In the genomic region with DNA sequence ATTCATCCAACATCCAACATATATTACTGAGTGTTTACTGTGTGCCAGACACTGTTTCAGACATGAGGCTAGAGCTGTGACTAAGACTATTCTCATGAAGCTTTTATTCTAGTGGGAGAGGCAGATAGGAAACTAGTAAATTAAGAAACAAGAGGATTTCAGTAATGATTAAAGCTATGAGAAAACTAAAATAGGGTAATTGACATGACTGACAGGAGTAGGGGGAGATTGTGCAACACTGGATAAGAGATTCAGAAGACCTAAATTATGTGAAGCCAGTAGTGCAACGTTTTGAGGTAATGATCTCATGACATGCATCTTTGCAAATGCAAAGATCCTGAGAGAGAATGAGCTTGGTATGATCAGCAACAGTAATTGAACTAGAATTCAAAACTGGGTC, we compare ENCODE assay signal across 25 cellular contexts. TPM values are rescaled to one million over a fixed set of nuclear protein-coding genes. Genes with fewer than 3 reads are reported as not detected.
A peak's percentile ranks its signal among the peaks of the same experiment; 100 is the strongest.
DNase-seq lines count a peak whose midpoint lies in the region; ATAC-seq, FAIRE-seq and TF ChIP-seq lines count a peak whose summit lies in the region.
"Had no signal": no experiment of that assay in that cellular context is flagged by ENCODE, and none has a peak within 500 bp of the region (broad histone marks: within the 10 kb centered on the region; RNA-seq: fewer than 3 reads in every experiment).

No MANE protein-coding gene starts in this region.

- H3K36me3 ChIP-seq in A673 (ENCODE audit: insufficient read depth, low read length, poor library complexity, severe bottlenecking), result no peaks in the 10 kb centered on the region
- H3K36me3 ChIP-seq: BE2C; BLaER1 treated with 17β-estradiol and CSF1 and Interleukin-3, amounts not matched to agents 10 nM and 100 nM had no signal

- no peak for TF ChIP-seq POLR2A in A549 (IDR thresholded peaks at IDR 0.05; ENCODE audit: low read length)

- H3K4me3 Mint-ChIP-seq in activated CD4-positive, alpha-beta memory T cell treated with anti-CD3 and anti-CD28 coated beads, Interleukin-2, amount 10 ng/mL, durations not matched to agents 7 days and 5 days, result no peak overlapping the region
- H3K4me3 Mint-ChIP-seq: CD14-positive monocyte; CD4-positive, alpha-beta T cell; CD8-positive, alpha-beta memory T cell; GM23338; H9 had no signal

- POLR2A ChIA-PET in A549 (lab: Yijun Ruan, JAX), result no interaction called here
- POLR2A ChIA-PET in A673 (lab: Charles Lee; ENCODE audit: low non-redundant PET), result interaction anchor here (0.6 kb wide), 1 partner anchor 83 kb away, joined by 3 read pairs; no protein-coding TSS in a partner anchor
- POLR2A ChIA-PET in activated CD4-positive, alpha-beta memory T cell treated with anti-CD3 and anti-CD28 coated beads, Interleukin-2, amount 10 ng/mL, durations not matched to agents 7 days and 5 days (lab: Charles Lee), result no interaction called here

- H3K4me2 ChIP-seq in A549, result no peak overlapping the region
- H3K4me2 ChIP-seq: BLaER1 treated with 17β-estradiol and CSF1 and Interleukin-3, amounts not matched to agents 10 nM and 100 nM; GM23338 had no signal

- H3K4me1 ChIP-seq in A549 (no peaks in the 10 kb centered on the region), A673 (ENCODE audit: insufficient read depth, low read length, poor library complexity, severe bottlenecking) (no peaks in the 10 kb centered on the region)
- H3K4me1 ChIP-seq: BE2C had no signal

- no peaks in the 10 kb centered on the region for H3K4me1 Mint-ChIP-seq in activated CD4-positive, alpha-beta memory T cell treated with anti-CD3 and anti-CD28 coated beads, Interleukin-2, amount 10 ng/mL, durations not matched to agents 7 days and 5 days
- H3K4me1 Mint-ChIP-seq: CD8-positive, alpha-beta memory T cell; GM23338; H9 had no signal

- H3K9me3 ChIP-seq in A549 (no peaks in the 10 kb centered on the region; the same call in 2 of the 3 replicates), A673 (ENCODE audit: low read depth, low read length, poor library complexity, severe bottlenecking) (no peaks in the 10 kb centered on the region)
- H3K9me3 ChIP-seq: BE2C had no signal

- no peak overlapping the region for H3K27ac Mint-ChIP-seq in activated CD4-positive, alpha-beta memory T cell treated with anti-CD3 and anti-CD28 coated beads, Interleukin-2, amount 10 ng/mL, durations not matched to agents 7 days and 5 days
- H3K27ac Mint-ChIP-seq: CD14-positive monocyte; CD4-positive, alpha-beta T cell; GM23338; H9 had no signal

- ATAC-seq in A549 (no peak), HG03196 (IDR thresholded peaks at IDR 0.05; ENCODE audit: unreplicated experiment) (no peak), SK-N-SH treated with all-trans-retinoic acid at 6 μM for 48 hours (no peak)
- ATAC-seq: GM23338, HCT116 had no signal

- CTCF ChIA-PET in A549 (lab: Yijun Ruan, JAX), result interaction anchor here (0.9 to 1.9 kb wide), 3 partner anchors 10 to 42 kb away, joined by 3 to 8 read pairs (median 4); no protein-coding TSS in a partner anchor
- CTCF ChIA-PET in A673 (lab: Charles Lee), result no interaction called here
- CTCF ChIA-PET in activated CD4-positive, alpha-beta memory T cell treated with anti-CD3 and anti-CD28 coated beads, Interleukin-2, amount 10 ng/mL, durations not matched to agents 7 days and 5 days (lab: Charles Lee), result no interaction called here

- H3K36me3 Mint-ChIP-seq in activated CD4-positive, alpha-beta memory T cell treated with anti-CD3 and anti-CD28 coated beads, Interleukin-2, amount 10 ng/mL, durations not matched to agents 7 days and 5 days (ENCODE audit: low read depth), result no peaks in the 10 kb centered on the region
- H3K36me3 Mint-ChIP-seq: CD14-positive monocyte had no signal

- H3K4me3 ChIP-seq in A549, result no peak overlapping the region
- no peak overlapping the region for H3K4me3 ChIP-seq in A673 (ENCODE audit: low read depth, low read length, poor library complexity, severe bottlenecking)
- H3K4me3 ChIP-seq: BLaER1 treated with 17β-estradiol and CSF1 and Interleukin-3, amounts not matched to agents 10 nM and 100 nM; GM23338 had no signal

- TF ChIP-seq CTCF in A549 (IDR thresholded peaks at IDR 0.05) (no peak), A673 (conservative IDR thresholded peaks at IDR 0.05; ENCODE audit: low read depth, low read length) (no peak)

- no TSS peak for BruUV-seq in A673 (replicated peaks; lab: Mats Ljungman, UMichigan)

- H3K27ac ChIP-seq in A549 (no peak overlapping the region), A673 (ENCODE audit: low read depth, low read length, poor library complexity, severe bottlenecking) (no peak overlapping the region)
- H3K27ac ChIP-seq: BLaER1 treated with 17β-estradiol and CSF1 and Interleukin-3, amounts not matched to agents 10 nM and 100 nM had no signal

- TF ChIP-seq EP300 in A549 (IDR thresholded peaks at IDR 0.05), result no peak
- no peak for TF ChIP-seq EP300 in Ishikawa (IDR thresholded peaks at IDR 0.05; ENCODE audit: borderline replicate concordance)

- no peaks in the 10 kb centered on the region for H3K27me3 ChIP-seq in A673 (replicated peaks; ENCODE audit: insufficient read depth, low read depth, low read length, poor library complexity)
- H3K27me3 ChIP-seq: BE2C; BLaER1 treated with 17β-estradiol and CSF1 and Interleukin-3, amounts not matched to agents 10 nM and 100 nM had no signal

- 35% methylated on average over 1 of the region's 1 CpG for WGBS in A549 (ENCODE audit: missing lambda C conversion rate)

- FAIRE-seq in A549 (lab: Jason Lieb, UNC), result no peak
- FAIRE-seq: GM12891, GM18507 had no signal

- TF ChIP-seq RAD21 in A549 (conservative IDR thresholded peaks at IDR 0.05 in 1 of 2, IDR thresholded peaks at IDR 0.05 in 1 of 2), result no peak
- no peak for TF ChIP-seq RAD21 in Ishikawa (IDR thresholded peaks at IDR 0.05; ENCODE audit: low read depth)

- intact Hi-C loops in A673 (cut with micrococcal nuclease; ENCODE audit: unreplicated experiment), result no loop called here

- peaks cover 10% of the 10 kb centered on the region for H3K9me3 Mint-ChIP-seq in activated CD4-positive, alpha-beta memory T cell treated with anti-CD3 and anti-CD28 coated beads, Interleukin-2, amount 10 ng/mL, durations not matched to agents 7 days and 5 days
- H3K9me3 Mint-ChIP-seq: CD4-positive, alpha-beta T cell had no signal

- no peaks in the 10 kb centered on the region for H3K27me3 Mint-ChIP-seq in activated CD4-positive, alpha-beta memory T cell treated with anti-CD3 and anti-CD28 coated beads, Interleukin-2, amount 10 ng/mL, durations not matched to agents 7 days and 5 days
- H3K27me3 Mint-ChIP-seq: CD4-positive, alpha-beta T cell; CD8-positive, alpha-beta memory T cell had no signal

- DNase-seq in A549 (ENCODE audit: low read depth in 1 of 2, low spot score in 1 of 2) (no peak), A673 (ENCODE audit: low spot score) (peak; percentile 63), amniotic epithelial cell (ENCODE audit: low read depth) (peak; percentile 17), NOMO-1 (lab: John Stamatoyannopoulos, UW; ENCODE audit: unreplicated experiment in 2 of 2) (no peak)
- DNase-seq in activated CD4-positive, alpha-beta memory T cell treated with anti-CD3 and anti-CD28 coated beads, Interleukin-2, amount 10 ng/mL, durations not matched to agents 7 days and 5 days, result no peak
- DNase-seq: ACHN; AML-193; BE2C; Calu3; CD4-positive, alpha-beta T cell; CD8-positive, alpha-beta memory T cell; COR-L47; DMS53; DMS79 treated with DMSO at 0.1 percent for 48 hours; GF-D8; H9 had no signal

TF ChIP-seq in A549, 52 proteins besides CTCF, POLR2A, EP300 and RAD21:
- TF ChIP-seq HDAC2 (IDR thresholded peaks at IDR 0.05), result no peak
- TF ChIP-seq CEBPB (IDR thresholded peaks at IDR 0.05), result peak; percentile 9 to 51; a peak in 3 of 4 replicates

TF ChIP-seq in Ishikawa, 13 proteins besides CTCF, POLR2A, EP300 and RAD21:
- 0 out of 2 replicates have a peak, but pooled peaks have one; percentile 8 for TF ChIP-seq CEBPB (IDR thresholded peaks at IDR 0.05)
- TF ChIP-seq YY1 (IDR thresholded peaks at IDR 0.05; ENCODE audit: low read depth), result no peak
TF ChIP-seq in Ishikawa: peak in this region for 1.

TF ChIP-seq in SK-N-SH treated with all-trans-retinoic acid at 6 μM for 48 hours, 23 proteins besides CTCF, POLR2A, EP300 and RAD21 (continues in another document):
- TF ChIP-seq TOX (CRISPR knock-in tag; IDR thresholded peaks at IDR 0.05; ENCODE audit: borderline replicate concordance) (no peak), ESRRG (CRISPR knock-in tag; IDR thresholded peaks at IDR 0.05) (no peak), ZFP30 (CRISPR knock-in tag; IDR thresholded peaks at IDR 0.05) (no peak), CSDC2 (CRISPR knock-in tag; IDR thresholded peaks at IDR 0.05) (no peak), ZNF8 (CRISPR knock-in tag; IDR thresholded peaks at IDR 0.05) (no peak), CSRNP3 (CRISPR knock-in tag; IDR thresholded peaks at IDR 0.05) (no peak)
- TF ChIP-seq, protein P1, sequence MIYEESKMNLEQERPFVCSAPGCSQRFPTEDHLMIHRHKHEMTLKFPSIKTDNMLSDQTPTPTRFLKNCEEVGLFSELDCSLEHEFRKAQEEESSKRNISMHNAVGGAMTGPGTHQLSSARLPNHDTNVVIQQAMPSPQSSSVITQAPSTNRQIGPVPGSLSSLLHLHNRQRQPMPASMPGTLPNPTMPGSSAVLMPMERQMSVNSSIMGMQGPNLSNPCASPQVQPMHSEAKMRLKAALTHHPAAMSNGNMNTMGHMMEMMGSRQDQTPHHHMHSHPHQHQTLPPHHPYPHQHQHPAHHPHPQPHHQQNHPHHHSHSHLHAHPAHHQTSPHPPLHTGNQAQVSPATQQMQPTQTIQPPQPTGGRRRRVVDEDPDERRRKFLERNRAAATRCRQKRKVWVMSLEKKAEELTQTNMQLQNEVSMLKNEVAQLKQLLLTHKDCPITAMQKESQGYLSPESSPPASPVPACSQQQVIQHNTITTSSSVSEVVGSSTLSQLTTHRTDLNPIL (CRISPR knock-in tag; IDR thresholded peaks at IDR 0.05; ENCODE audit: low read depth), result no peak

RNA-seq across cellular contexts. Expression of gene MKLN1, which starts 48.6 kb away (rescaled TPM):
- polyA plus RNA-seq in A549 (2011; rRNA removed), result 84.5 and 109 TPM in 2 replicates
- polyA plus RNA-seq in A549 (2012; cell fraction: cytosol; rRNA removed), result 17.5 and 18.5 TPM in 2 replicates
- polyA plus RNA-seq in A549 (2012; cell fraction: nucleus; rRNA removed), result 10.8 and 17.1 TPM in 2 replicates
- 39.6 to 46.4 TPM (median 39.6 TPM) in 3 replicates for polyA plus RNA-seq in A549 (2017; fragmentation: RNase III; extraction: RNeasy Plus Mini Kit Qiagen cat#74134 plus additional on column Dnase treatment)
- 154 and 176 TPM in 2 replicates for polyA minus RNA-seq in A549 (2011; rRNA and poly(A)+ RNA removed)
- 83.5 and 90.2 TPM in 2 replicates for total RNA-seq in A673 (2021)
- total RNA-seq in activated CD4-positive, alpha-beta memory T cell treated with anti-CD3 and anti-CD28 coated beads, Interleukin-2, amount 10 ng/mL, durations not matched to agents 7 days and 5 days, result 10 to 100 TPM; 35.9 to 37.3 TPM

Comparison
In these comparisons a context has a peak if more than half of its experiments do, and no peak if none do; other contexts are left out.
1. DNase-seq: peak in A673 (single experiment) and amniotic epithelial cell (single experiment); none in A549 (0 of 2), activated CD4-positive, alpha-beta memory T cell treated with anti-CD3 and anti-CD28 coated beads, Interleukin-2, amount 10 ng/mL, durations not matched to agents 7 days and 5 days (single experiment) and NOMO-1 (0 of 2).